ENCODE assay signal across 14 cellular contexts in genomic region chr2:23454501-23455120, GRCh38.
DNase-seq lines count a peak whose midpoint lies in the region; ATAC-seq and TF ChIP-seq lines count a peak whose summit lies in the region.
"Had no signal": no experiment of that assay in that cellular context is flagged by ENCODE, and none has a peak within 500 bp of the region (broad histone marks: within the 10 kb centered on the region; RNA-seq: fewer than 3 reads in every experiment).

No MANE protein-coding gene starts in this region.

- no peaks in the 10 kb centered on the region for H3K9me3 ChIP-seq in right atrium auricular region
- no peaks in the 10 kb centered on the region for H3K9me3 ChIP-seq in heart right ventricle
- no peaks in the 10 kb centered on the region for H3K9me3 ChIP-seq in SK-N-MC (ENCODE audit: low read depth, low read length)

- H3K27me3 ChIP-seq in right atrium auricular region (no peaks in the 10 kb centered on the region), heart right ventricle (peaks cover 0 to 5% (median 0%) of the 10 kb centered on the region in 7 donors)

- H3K4me3 ChIP-seq in right atrium auricular region = no peak overlapping the region
- H3K4me3 ChIP-seq in heart right ventricle = no peak overlapping the region
- H3K4me3 ChIP-seq in SK-N-MC = peak overlapping the region; percentile 71
- H3K4me3 ChIP-seq: lung had no signal

- H3K9me3 Mint-ChIP-seq in glutamatergic neuron (ENCODE audit: unreplicated experiment) = no peaks in the 10 kb centered on the region
- H3K9me3 Mint-ChIP-seq: activated B cell treated with CpG ODN at 0.5 μM for 24 hours, natural killer cell had no signal

- WGBS in heart right ventricle, 2 donors = 53 to 55% methylated on average over 11 of the region's 11 CpGs

- peaks cover 22% of the 10 kb centered on the region for H3K4me1 Mint-ChIP-seq in glutamatergic neuron (ENCODE audit: low read depth, unreplicated experiment)

- H3K9ac ChIP-seq in SK-N-MC (ENCODE audit: insufficient read length) = peak overlapping the region; percentile 68

- DNase-seq in right atrium auricular region (ENCODE audit: low spot score) (peak; percentile 43), heart right ventricle (no peak), SK-N-MC (ENCODE audit: low read depth, low spot score) (no peak), glutamatergic neuron (no peak), NCI-H226 (no peak)
- DNase-seq: activated B cell treated with CpG ODN at 0.5 μM for 24 hours; activated naive CD4-positive, alpha-beta T cell; natural killer cell; retina; stimulated activated CD4-positive, alpha-beta T cell treated with anti-CD3 and anti-CD28 coated beads, Interleukin-1b, Interleukin-23, amount 100 ng/mL, for 48 hours had no signal

- H3K27me3 Mint-ChIP-seq in glutamatergic neuron (ENCODE audit: unreplicated experiment) = no peaks in the 10 kb centered on the region
- H3K27me3 Mint-ChIP-seq: activated B cell treated with CpG ODN at 0.5 μM for 24 hours had no signal

- H3K36me3 Mint-ChIP-seq in glutamatergic neuron (ENCODE audit: unreplicated experiment) = no peaks in the 10 kb centered on the region
- H3K36me3 Mint-ChIP-seq: natural killer cell had no signal

- intact Hi-C loops in heart right ventricle (cut with DNase I) = no loop called here

- no peak for TF ChIP-seq CTCF in right atrium auricular region (IDR thresholded peaks at IDR 0.05)
- no peak for TF ChIP-seq CTCF in heart right ventricle (IDR thresholded peaks at IDR 0.05)
- TF ChIP-seq CTCF in glutamatergic neuron (IDR thresholded peaks at IDR 0.05; ENCODE audit: partially characterized antibody, unreplicated experiment) = no peak

- ATAC-seq in heart right ventricle = no peak
- ATAC-seq in HG03025 (IDR thresholded peaks at IDR 0.05; ENCODE audit: low FRiP score, unreplicated experiment) = no peak
- no peak for ATAC-seq in HG02610 (IDR thresholded peaks at IDR 0.05; ENCODE audit: unreplicated experiment)
- ATAC-seq in HG02571 (IDR thresholded peaks at IDR 0.05; ENCODE audit: unreplicated experiment) = no peak
- ATAC-seq: natural killer cell had no signal

- H3K36me3 ChIP-seq in right atrium auricular region (no peaks in the 10 kb centered on the region), heart right ventricle (no peaks in the 10 kb centered on the region), SK-N-MC (ENCODE audit: insufficient read depth, low read length) (no peaks in the 10 kb centered on the region)

- H3K4me3 Mint-ChIP-seq in glutamatergic neuron (ENCODE audit: unreplicated experiment) = peak overlapping the region; percentile 21
- H3K4me3 Mint-ChIP-seq: activated B cell treated with CpG ODN at 0.5 μM for 24 hours, natural killer cell had no signal

- H3K27ac ChIP-seq in right atrium auricular region (no peak overlapping the region), heart right ventricle (no peak overlapping the region), SK-N-MC (peak overlapping the region; percentile 92)

- H3K4me1 ChIP-seq in right atrium auricular region (peaks cover 0 to 4% of the 10 kb centered on the region in 2 donors), heart right ventricle (peaks cover 0 to 33% (median 5%) of the 10 kb centered on the region in 9 donors)

- peak overlapping the region; percentile 3 for H3K27ac Mint-ChIP-seq in glutamatergic neuron (ENCODE audit: unreplicated experiment)
- H3K27ac Mint-ChIP-seq: activated B cell treated with CpG ODN at 0.5 μM for 24 hours, natural killer cell had no signal
